ENCODE assay signal across 2 cellular contexts in the genomic region with DNA sequence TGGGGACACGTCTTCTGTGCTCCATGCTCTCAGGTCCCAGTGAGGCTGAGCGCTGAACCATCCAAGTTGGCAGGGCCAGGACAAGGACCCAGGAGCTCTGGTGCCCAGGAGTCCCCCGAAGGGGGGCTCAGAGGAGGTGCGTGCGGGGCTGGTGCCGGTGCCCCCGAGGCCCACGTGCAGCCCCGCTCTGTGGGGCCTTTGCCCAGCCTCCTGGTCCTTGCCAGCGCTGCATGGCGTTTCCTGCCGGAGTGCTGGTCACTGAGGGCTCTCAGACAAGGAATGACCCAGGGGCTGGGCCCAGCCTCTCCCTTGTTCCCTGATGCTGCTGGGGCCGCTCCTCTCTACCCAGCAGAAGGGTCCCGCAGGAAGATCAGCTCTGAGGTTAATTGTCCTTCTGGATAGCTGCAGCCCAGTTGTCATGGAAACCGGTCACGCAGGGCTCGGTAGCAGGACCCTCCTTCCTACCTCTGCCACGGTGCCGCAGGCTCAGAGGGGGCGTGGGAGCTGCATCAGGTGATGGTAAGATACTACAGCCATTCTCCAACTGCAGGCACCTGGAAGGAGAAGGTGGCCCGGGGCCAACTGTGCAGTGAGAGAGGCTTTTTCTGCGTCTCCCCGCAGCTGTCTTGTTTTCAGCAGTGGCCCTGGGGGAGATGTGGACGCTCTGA.
TF ChIP-seq lines count a peak whose summit lies in the region.

No MANE protein-coding gene starts in this region.

TF ChIP-seq in SK-N-SH, 30 proteins besides CTCF, POLR2A, EP300 and RAD21 (continued from another document):
- TF ChIP-seq RXRA (IDR thresholded peaks at IDR 0.05; ENCODE audit: borderline replicate concordance, low read depth) = no peak
- no peak for TF ChIP-seq EZH2phosphoT487 (IDR thresholded peaks at IDR 0.05; ENCODE audit: borderline replicate concordance, low read depth)
- no peak for TF ChIP-seq ELF1 (IDR thresholded peaks at IDR 0.05)
- no peak for TF ChIP-seq GATA2 (CRISPR knock-in tag; IDR thresholded peaks at IDR 0.05)
- no peak for TF ChIP-seq GABPA (IDR thresholded peaks at IDR 0.05; ENCODE audit: low read depth)
- TF ChIP-seq CHD2 (IDR thresholded peaks at IDR 0.05; ENCODE audit: low read length, partially characterized antibody) = no peak
- no peak for TF ChIP-seq RFX5 (IDR thresholded peaks at IDR 0.05; ENCODE audit: low read length)
- TF ChIP-seq TCF12 (IDR thresholded peaks at IDR 0.05) = no peak
- TF ChIP-seq, protein P1, sequence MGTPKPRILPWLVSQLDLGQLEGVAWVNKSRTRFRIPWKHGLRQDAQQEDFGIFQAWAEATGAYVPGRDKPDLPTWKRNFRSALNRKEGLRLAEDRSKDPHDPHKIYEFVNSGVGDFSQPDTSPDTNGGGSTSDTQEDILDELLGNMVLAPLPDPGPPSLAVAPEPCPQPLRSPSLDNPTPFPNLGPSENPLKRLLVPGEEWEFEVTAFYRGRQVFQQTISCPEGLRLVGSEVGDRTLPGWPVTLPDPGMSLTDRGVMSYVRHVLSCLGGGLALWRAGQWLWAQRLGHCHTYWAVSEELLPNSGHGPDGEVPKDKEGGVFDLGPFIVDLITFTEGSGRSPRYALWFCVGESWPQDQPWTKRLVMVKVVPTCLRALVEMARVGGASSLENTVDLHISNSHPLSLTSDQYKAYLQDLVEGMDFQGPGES (IDR thresholded peaks at IDR 0.05; ENCODE audit: low read depth, low read length) = no peak

TF ChIP-seq in SK-N-SH treated with all-trans-retinoic acid at 6 μM for 48 hours, 23 proteins besides CTCF, POLR2A, EP300 and RAD21 (continued from another document):
- TF ChIP-seq, protein P2, sequence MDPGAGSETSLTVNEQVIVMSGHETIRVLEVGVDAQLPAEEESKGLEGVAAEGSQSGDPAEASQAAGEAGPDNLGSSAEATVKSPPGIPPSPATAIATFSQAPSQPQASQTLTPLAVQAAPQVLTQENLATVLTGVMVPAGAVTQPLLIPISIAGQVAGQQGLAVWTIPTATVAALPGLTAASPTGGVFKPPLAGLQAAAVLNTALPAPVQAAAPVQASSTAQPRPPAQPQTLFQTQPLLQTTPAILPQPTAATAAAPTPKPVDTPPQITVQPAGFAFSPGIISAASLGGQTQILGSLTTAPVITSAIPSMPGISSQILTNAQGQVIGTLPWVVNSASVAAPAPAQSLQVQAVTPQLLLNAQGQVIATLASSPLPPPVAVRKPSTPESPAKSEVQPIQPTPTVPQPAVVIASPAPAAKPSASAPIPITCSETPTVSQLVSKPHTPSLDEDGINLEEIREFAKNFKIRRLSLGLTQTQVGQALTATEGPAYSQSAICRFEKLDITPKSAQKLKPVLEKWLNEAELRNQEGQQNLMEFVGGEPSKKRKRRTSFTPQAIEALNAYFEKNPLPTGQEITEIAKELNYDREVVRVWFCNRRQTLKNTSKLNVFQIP (CRISPR knock-in tag; IDR thresholded peaks at IDR 0.05; ENCODE audit: borderline replicate concordance, low read depth) = no peak
- TF ChIP-seq ISL1 (CRISPR knock-in tag; IDR thresholded peaks at IDR 0.05) = no peak
- TF ChIP-seq BACH2 (CRISPR knock-in tag; IDR thresholded peaks at IDR 0.05; ENCODE audit: borderline replicate concordance) = no peak
- TF ChIP-seq, protein P3, sequence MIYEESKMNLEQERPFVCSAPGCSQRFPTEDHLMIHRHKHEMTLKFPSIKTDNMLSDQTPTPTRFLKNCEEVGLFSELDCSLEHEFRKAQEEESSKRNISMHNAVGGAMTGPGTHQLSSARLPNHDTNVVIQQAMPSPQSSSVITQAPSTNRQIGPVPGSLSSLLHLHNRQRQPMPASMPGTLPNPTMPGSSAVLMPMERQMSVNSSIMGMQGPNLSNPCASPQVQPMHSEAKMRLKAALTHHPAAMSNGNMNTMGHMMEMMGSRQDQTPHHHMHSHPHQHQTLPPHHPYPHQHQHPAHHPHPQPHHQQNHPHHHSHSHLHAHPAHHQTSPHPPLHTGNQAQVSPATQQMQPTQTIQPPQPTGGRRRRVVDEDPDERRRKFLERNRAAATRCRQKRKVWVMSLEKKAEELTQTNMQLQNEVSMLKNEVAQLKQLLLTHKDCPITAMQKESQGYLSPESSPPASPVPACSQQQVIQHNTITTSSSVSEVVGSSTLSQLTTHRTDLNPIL (CRISPR knock-in tag; IDR thresholded peaks at IDR 0.05; ENCODE audit: low read depth) = no peak
- no peak for TF ChIP-seq ZNF70 (CRISPR knock-in tag; IDR thresholded peaks at IDR 0.05)
- no peak for TF ChIP-seq GLIS3 (CRISPR knock-in tag; IDR thresholded peaks at IDR 0.05)
- TF ChIP-seq ZC3H10 (CRISPR knock-in tag; IDR thresholded peaks at IDR 0.05) = no peak
